ENCODE assay signal across 9 cellular contexts in the genomic region with DNA sequence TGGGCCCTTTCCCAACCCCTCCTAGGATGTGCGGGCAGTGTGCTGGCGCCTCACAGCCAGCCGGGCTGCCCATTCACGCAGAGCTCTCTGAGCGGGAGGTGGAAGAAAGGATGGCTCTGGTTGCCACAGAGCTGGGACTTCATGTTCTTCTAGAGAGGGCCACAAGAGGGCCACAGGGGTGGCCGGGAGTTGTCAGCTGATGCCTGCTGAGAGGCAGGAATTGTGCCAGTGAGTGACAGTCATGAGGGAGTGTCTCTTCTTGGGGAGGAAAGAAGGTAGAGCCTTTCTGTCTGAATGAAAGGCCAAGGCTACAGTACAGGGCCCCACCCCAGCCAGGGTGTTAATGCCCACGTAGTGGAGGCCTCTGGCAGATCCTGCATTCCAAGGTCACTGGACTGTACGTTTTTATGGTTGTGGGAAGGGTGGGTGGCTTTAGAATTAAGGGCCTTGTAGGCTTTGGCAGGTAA. TPM values are rescaled to one million over a fixed set of nuclear protein-coding genes. Genes with fewer than 3 reads are reported as not detected.
A peak's percentile ranks its signal among the peaks of the same experiment; 100 is the strongest.
DNase-seq lines count a peak whose midpoint lies in the region; ATAC-seq, FAIRE-seq and TF ChIP-seq lines count a peak whose summit lies in the region.
"Had no signal": no experiment of that assay in that cellular context is flagged by ENCODE, and none has a peak within 500 bp of the region (broad histone marks: within the 10 kb centered on the region; RNA-seq: fewer than 3 reads in every experiment).

No MANE protein-coding gene starts in this region.

- TF ChIP-seq POLR2A in H54 (IDR thresholded peaks at IDR 0.05; ENCODE audit: low read depth, low read length) (no peak), sigmoid colon (IDR thresholded peaks at IDR 0.05) (no peak)

- H3K4me3 ChIP-seq in right atrium auricular region, result no peak overlapping the region
- H3K4me3 ChIP-seq in sigmoid colon, result no peak overlapping the region
- no peak overlapping the region for H3K4me3 ChIP-seq in effector memory CD4-positive, alpha-beta T cell (ENCODE audit: insufficient read depth, low read depth, low read length, poor library complexity, severe bottlenecking)

- H3K9me3 ChIP-seq in right atrium auricular region (no peaks in the 10 kb centered on the region), sigmoid colon (no peaks in the 10 kb centered on the region)
- H3K9me3 ChIP-seq in effector memory CD4-positive, alpha-beta T cell (ENCODE audit: control insufficient read depth, low read length), result no peaks in the 10 kb centered on the region
- H3K9me3 ChIP-seq: neutrophil had no signal

- no peak for ATAC-seq in HG03097 (IDR thresholded peaks at IDR 0.05; ENCODE audit: low FRiP score, unreplicated experiment)

- no peaks in the 10 kb centered on the region for H3K27me3 ChIP-seq in right atrium auricular region
- H3K27me3 ChIP-seq in sigmoid colon, result no peaks in the 10 kb centered on the region
- no peaks in the 10 kb centered on the region for H3K27me3 ChIP-seq in effector memory CD4-positive, alpha-beta T cell (replicated peaks; ENCODE audit: control insufficient read depth, insufficient read depth, low read length, poor library complexity, severe bottlenecking)
- H3K27me3 ChIP-seq: neutrophil had no signal

- 17 to 49% methylated on average over 8 of the region's 8 CpGs for WGBS in sigmoid colon, 2 donors

- peak in 13 of 14 donors; percentile 29 to 94 (median 83) for DNase-seq in C1 segment of cervical spinal cord (lab: John Stamatoyannopoulos, UW)
- peak; percentile 87 for DNase-seq in H54 (ENCODE audit: insufficient read length, low spot score)
- peak; percentile 79 for DNase-seq in NCI-H345 (lab: John Stamatoyannopoulos, UW)
- DNase-seq in amniotic epithelial cell (ENCODE audit: low read depth), result peak; percentile 49
- DNase-seq in right atrium auricular region (ENCODE audit: low spot score), result peak; percentile 75
- no peak for DNase-seq in sigmoid colon
- no peak for DNase-seq in effector memory CD4-positive, alpha-beta T cell

- H3K36me3 ChIP-seq in right atrium auricular region, result peaks cover 39% of the 10 kb centered on the region
- peaks cover 25 to 44% (median 38%) of the 10 kb centered on the region in 4 donors for H3K36me3 ChIP-seq in sigmoid colon
- peaks cover 3% of the 10 kb centered on the region for H3K36me3 ChIP-seq in effector memory CD4-positive, alpha-beta T cell (ENCODE audit: control insufficient read depth, insufficient read depth, low read length)

- intact Hi-C loops in sigmoid colon (cut with DNase I), result no loop called here

- H3K27ac ChIP-seq in right atrium auricular region, result peak overlapping the region; percentile 53 to 57
- H3K27ac ChIP-seq in sigmoid colon, result peak overlapping the region in 3 of 4 donors; percentile 17 to 48 (median 46)
- no peak overlapping the region for H3K27ac ChIP-seq in effector memory CD4-positive, alpha-beta T cell (ENCODE audit: insufficient read depth, low read length, poor library complexity, severe bottlenecking)
- H3K27ac ChIP-seq: neutrophil had no signal

- H3K4me1 ChIP-seq in right atrium auricular region, result peaks cover 0 to 13% of the 10 kb centered on the region in 2 donors
- peaks cover 0 to 20% (median 4%) of the 10 kb centered on the region in 4 donors for H3K4me1 ChIP-seq in sigmoid colon
- no peaks in the 10 kb centered on the region for H3K4me1 ChIP-seq in effector memory CD4-positive, alpha-beta T cell (ENCODE audit: control insufficient read depth, insufficient read depth, low read length, poor library complexity, severe bottlenecking)

- FAIRE-seq in H54 (lab: Jason Lieb, UNC), result peak; percentile 69

- no peak for TF ChIP-seq EP300 in sigmoid colon (IDR thresholded peaks at IDR 0.05)

- TF ChIP-seq CTCF in right atrium auricular region (IDR thresholded peaks at IDR 0.05) (peak in 1 of 2 donors; percentile 46), sigmoid colon (IDR thresholded peaks at IDR 0.05) (peak in 3 of 4 experiments; percentile 14 to 27 (median 20))

RNA-seq across cellular contexts. Expression of a gene that starts 8.3 kb away (rescaled TPM):
- total RNA-seq in right atrium auricular region, result 10 to 100 TPM; 33.7 to 45.8 TPM
- 10 to 100 TPM; 28.0 to 36.7 (median 33.8) TPM for total RNA-seq in sigmoid colon
- polyA plus RNA-seq in sigmoid colon, result 10 to 100 TPM; 12.6 to 17.1 (median 12.9) TPM

RNA-seq across cellular contexts. Expression of a gene that starts 15.7 kb away (rescaled TPM):
- total RNA-seq in right atrium auricular region (1 to 10 TPM; 1.3 to 2.7 TPM), sigmoid colon (1 to 10 TPM; 1.6 to 3.3 (median 2.6) TPM)
- 10 to 100 TPM; 10.9 to 30.2 (median 13.2) TPM for polyA plus RNA-seq in sigmoid colon

RNA-seq across cellular contexts. Expression of a gene that starts 15.8 kb away (rescaled TPM):
- total RNA-seq in right atrium auricular region, result 10 to 100 TPM; 26.8 to 35.5 TPM
- total RNA-seq in sigmoid colon, result 10 to 100 TPM; 53.2 to 92.5 (median 74.7) TPM
- 100 to 1,000 TPM; 132 to 162 (median 146) TPM for polyA plus RNA-seq in sigmoid colon

RNA-seq across cellular contexts. Expression of a gene that starts 31.3 kb away (rescaled TPM):
- total RNA-seq in right atrium auricular region, result 100 to 1,000 TPM; 270 to 276 TPM
- 100 to 1,000 TPM; 115 to 241 (median 182) TPM for total RNA-seq in sigmoid colon
- 100 to 1,000 TPM in 1 of 3 donors, 10 to 100 TPM in 2; 62.9 to 249 (median 67.3) TPM for polyA plus RNA-seq in sigmoid colon

RNA-seq across cellular contexts. Expression of a gene that starts 32.3 kb away (rescaled TPM):
- total RNA-seq in right atrium auricular region (under 1 TPM in 1 of 2 donors, not detected in 1; 0.55 TPM), sigmoid colon (under 1 TPM in 1 of 4 donors, not detected in 3; 0.36 TPM)
- polyA plus RNA-seq in sigmoid colon, result under 1 TPM in 1 of 3 donors, not detected in 2; 0.25 TPM

Comparison
In these comparisons a context has a peak if more than half of its experiments do, and no peak if none do; other contexts are left out.
1. DNase-seq: peak in C1 segment of cervical spinal cord (13 of 14), H54 (single experiment), NCI-H345 (single experiment), amniotic epithelial cell (single experiment) and right atrium auricular region (single experiment); none in sigmoid colon (single experiment) and effector memory CD4-positive, alpha-beta T cell (0 of 3).